ENCODE assay signal across 9 cellular contexts in genomic region chr19:16119075-16119857, GRCh38. TPM values are rescaled to one million over a fixed set of nuclear protein-coding genes. Genes with fewer than 3 reads are reported as not detected.
DNase-seq lines count a peak whose midpoint lies in the region; FAIRE-seq and TF ChIP-seq lines count a peak whose summit lies in the region.
"Not testable (repeated sequence)": the region's sequence is repeated elsewhere in the genome, so short reads cannot be mapped to it uniquely, and the experiment has no call there.
"Had no signal": no experiment of that assay in that cellular context is flagged by ENCODE, and none has a peak within 500 bp of the region (broad histone marks: within the 10 kb centered on the region; RNA-seq: fewer than 3 reads in every experiment).

No MANE protein-coding gene starts in this region.

- not testable (repeated sequence) for H3K4me3 ChIP-seq in CD8-positive, alpha-beta memory T cell (ENCODE audit: low read length); KMS-11 (IDR thresholded peaks at IDR 0.05; ENCODE audit: insufficient read depth, low read depth, low read length)

- H4K20me1 ChIP-seq in KMS-11 (ENCODE audit: insufficient read depth) = not testable (repeated sequence)

- peak in 2 of 5 donors; percentile 52 to 67 for DNase-seq in CD8-positive, alpha-beta memory T cell
- not testable (repeated sequence) for DNase-seq in GM19239 (ENCODE audit: insufficient read length, low spot score)
- DNase-seq in SKM-1 (lab: John Stamatoyannopoulos, UW; ENCODE audit: unreplicated experiment) = peak; percentile 22
- peak; percentile 68 for DNase-seq in activated CD8-positive, alpha-beta memory T cell treated with anti-CD3 and anti-CD28 coated beads, Interleukin-2, amount 50 U/mL, for 48 hours
- peak; percentile 34 for DNase-seq in mucosa of gallbladder (ENCODE audit: low spot score)
- peak; percentile 13 for DNase-seq in stimulated activated naive CD4-positive, alpha-beta T cell treated with Interleukin-2 at 50 U/mL for 16 hours (lab: John Stamatoyannopoulos, UW)

- peak overlapping the region; percentile 40; the same call in 1 of the 2 replicates for H3K4me2 ChIP-seq in KMS-11

- H3K36me3 Mint-ChIP-seq in CD8-positive, alpha-beta memory T cell = peaks cover 0 to 83% (median 10%) of the 10 kb centered on the region in 3 donors
- peaks cover 94% of the 10 kb centered on the region for H3K36me3 Mint-ChIP-seq in dendritic cell treated with granulocyte-macrophage colony-stimulating factor and Interleukin-4, amounts not matched to agents 40 ng/mL and 50 ng/mL, for 4 days (ENCODE audit: low read depth)

- not testable (repeated sequence) for H3K9ac ChIP-seq in KMS-11

- H3K36me3 ChIP-seq in CD8-positive, alpha-beta memory T cell (ENCODE audit: insufficient read depth, low read length) = peaks cover 38% of the 10 kb centered on the region
- not testable (repeated sequence) for H3K36me3 ChIP-seq in KMS-11 (ENCODE audit: insufficient read depth)

- H3K4me1 Mint-ChIP-seq in CD8-positive, alpha-beta memory T cell = peaks cover 40 to 69% (median 41%) of the 10 kb centered on the region in 3 donors
- H3K4me1 Mint-ChIP-seq in dendritic cell treated with granulocyte-macrophage colony-stimulating factor and Interleukin-4, amounts not matched to agents 40 ng/mL and 50 ng/mL, for 4 days (ENCODE audit: low read depth) = peaks cover 73% of the 10 kb centered on the region

- not testable (repeated sequence) for H3K27me3 ChIP-seq in CD8-positive, alpha-beta memory T cell (ENCODE audit: insufficient read depth, low read length, poor library complexity, severe bottlenecking); KMS-11 (ENCODE audit: insufficient read depth, low read depth)

- H3K9me3 ChIP-seq in CD8-positive, alpha-beta memory T cell (ENCODE audit: low read length) = not testable (repeated sequence)

- H3K9me3 Mint-ChIP-seq in CD8-positive, alpha-beta memory T cell; dendritic cell treated with granulocyte-macrophage colony-stimulating factor and Interleukin-4, amounts not matched to agents 40 ng/mL and 50 ng/mL, for 4 days: not testable (repeated sequence)

- H3K27ac ChIP-seq in CD8-positive, alpha-beta memory T cell (ENCODE audit: low read depth, low read length) = not testable (repeated sequence)
- H3K27ac ChIP-seq in KMS-11 = peak overlapping the region; percentile 78

- FAIRE-seq in GM19239 (lab: Jason Lieb, UNC) = peak; percentile 93

- intact Hi-C loops in dendritic cell treated with granulocyte-macrophage colony-stimulating factor and Interleukin-4, amounts not matched to agents 40 ng/mL and 50 ng/mL, for 4 days (cut with micrococcal nuclease) = loop anchor here (1.0 kb wide), 1 partner anchor 8 kb away; the partner anchor contains the start of gene RAB8A

- H3K79me2 ChIP-seq in KMS-11 (ENCODE audit: insufficient read depth, low read depth) = peaks cover 42% of the 10 kb centered on the region; the same call in 1 of the 2 replicates

- CTCF ChIA-PET in CD8-positive, alpha-beta memory T cell (lab: Charles Lee) = interaction anchor here (0.6 to 1.4 kb wide), 3 partner anchors 8 to 281 kb away, joined by 3 to 4 read pairs (median 3); no protein-coding TSS in a partner anchor

- TF ChIP-seq CTCF in KMS-11 (conservative IDR thresholded peaks at IDR 0.05; ENCODE audit: low read depth, low read length) = not testable (repeated sequence)

- H3K27me3 Mint-ChIP-seq in CD8-positive, alpha-beta memory T cell; dendritic cell treated with granulocyte-macrophage colony-stimulating factor and Interleukin-4, amounts not matched to agents 40 ng/mL and 50 ng/mL, for 4 days: not testable (repeated sequence)

- POLR2A ChIA-PET in CD8-positive, alpha-beta memory T cell (lab: Charles Lee) = interaction anchor here (1.3 kb wide), 1 partner anchor 49 kb away, joined by 6 read pairs; no protein-coding TSS in a partner anchor

- not testable (repeated sequence) for H2AFZ ChIP-seq in KMS-11 (ENCODE audit: low read depth)

- H3K4me1 ChIP-seq in CD8-positive, alpha-beta memory T cell (ENCODE audit: insufficient read depth, low read length) = peaks cover 33% of the 10 kb centered on the region
- peaks cover 63% of the 10 kb centered on the region for H3K4me1 ChIP-seq in KMS-11 (ENCODE audit: low read depth, poor library complexity, severe bottlenecking)

- H3K27ac Mint-ChIP-seq in CD8-positive, alpha-beta memory T cell = peak overlapping the region; percentile 88 to 99 (median 94)
- peak overlapping the region; percentile 99 for H3K27ac Mint-ChIP-seq in dendritic cell treated with granulocyte-macrophage colony-stimulating factor and Interleukin-4, amounts not matched to agents 40 ng/mL and 50 ng/mL, for 4 days

- peak overlapping the region; percentile 73 to 87 (median 83) for H3K4me3 Mint-ChIP-seq in CD8-positive, alpha-beta memory T cell
- H3K4me3 Mint-ChIP-seq in dendritic cell treated with granulocyte-macrophage colony-stimulating factor and Interleukin-4, amounts not matched to agents 40 ng/mL and 50 ng/mL, for 4 days = peak overlapping the region; percentile 57

RNA-seq across cellular contexts. Expression of gene RAB8A, which starts 7.6 kb away (rescaled TPM):
- total RNA-seq in CD8-positive, alpha-beta memory T cell = 100 to 1,000 TPM; 268 to 298 TPM
- 86.3 TPM for polyA plus RNA-seq in CD8-positive, alpha-beta memory T cell
- total RNA-seq in mucosa of gallbladder = 78.4 TPM

RNA-seq across cellular contexts. Expression of gene HSH2D, which starts 24.2 kb away (rescaled TPM):
- 1 to 10 TPM; 8.6 to 9.3 TPM for total RNA-seq in CD8-positive, alpha-beta memory T cell
- 12.8 TPM for polyA plus RNA-seq in CD8-positive, alpha-beta memory T cell
- total RNA-seq in mucosa of gallbladder = 14.0 TPM
- polyA plus RNA-seq: AG04450 had no signal

RNA-seq across cellular contexts. Expression of gene TPM4, which starts 43.0 kb away (rescaled TPM):
- total RNA-seq in CD8-positive, alpha-beta memory T cell = 100 to 1,000 TPM; 259 to 270 TPM
- polyA plus RNA-seq in CD8-positive, alpha-beta memory T cell = 127 TPM
- total RNA-seq in mucosa of gallbladder = 349 TPM

RNA-seq across cellular contexts. Expression of gene CIB3, which starts 54.1 kb away (rescaled TPM):
- not detected for total RNA-seq in CD8-positive, alpha-beta memory T cell
- not detected for polyA plus RNA-seq in CD8-positive, alpha-beta memory T cell
- total RNA-seq in mucosa of gallbladder = not detected
- polyA plus RNA-seq: AG04450 had no signal
